In genomic region chr22:23393721-23394320, GRCh38 we compare ENCODE assay signal across 16 cellular contexts.
"Had no signal": no experiment of that assay in that cellular context is flagged by ENCODE, and none has a peak within 500 bp of the region (broad histone marks: within the 10 kb centered on the region; RNA-seq: fewer than 3 reads in every experiment).

No MANE protein-coding gene starts in this region.

- DNase-seq: activated B cell treated with CpG ODN at 0.5 μM for 24 hours; activated CD4-positive, alpha-beta T cell treated with anti-CD3 and anti-CD28 coated beads, Interleukin-2, amount 10 ng/mL, durations not matched to agents 24 days and 14 days; activated CD8-positive, alpha-beta memory T cell treated with anti-CD3 and anti-CD28 coated beads, Interleukin-2, amount 50 U/mL, for 48 hours; activated naive CD4-positive, alpha-beta T cell treated with anti-CD3 and anti-CD28 coated beads for 36 hours; erythroblast; gastrocnemius medialis; immature natural killer cell; naive B cell; retina; stimulated activated CD4-positive, alpha-beta T cell treated with anti-CD3 and anti-CD28 coated beads, Interleukin-4, amount 100 ng/mL, for 24 hours; stimulated activated naive CD4-positive, alpha-beta T cell treated with Interleukin-2 at 50 U/mL for 16 hours; T-helper 2 cell had no signal

- H3K36me3 ChIP-seq: gastrocnemius medialis, heart left ventricle, neural progenitor cell had no signal

- H3K9me3 ChIP-seq: gastrocnemius medialis, heart left ventricle had no signal

- ATAC-seq: activated T-helper 17 cell treated with anti-CD3 and anti-CD28 coated beads, Interleukin-2, amount 50 U/mL, for 72 hours; gastrocnemius medialis; heart left ventricle had no signal

- H3K27ac ChIP-seq: gastrocnemius medialis, heart left ventricle, neural progenitor cell, skin epidermis had no signal

- H3K27me3 ChIP-seq: gastrocnemius medialis, heart left ventricle, neural progenitor cell had no signal

- H3K4me1 ChIP-seq: gastrocnemius medialis, heart left ventricle had no signal

- H3K4me3 ChIP-seq: gastrocnemius medialis, heart left ventricle, neural progenitor cell, skin epidermis had no signal
